In the genomic region with DNA sequence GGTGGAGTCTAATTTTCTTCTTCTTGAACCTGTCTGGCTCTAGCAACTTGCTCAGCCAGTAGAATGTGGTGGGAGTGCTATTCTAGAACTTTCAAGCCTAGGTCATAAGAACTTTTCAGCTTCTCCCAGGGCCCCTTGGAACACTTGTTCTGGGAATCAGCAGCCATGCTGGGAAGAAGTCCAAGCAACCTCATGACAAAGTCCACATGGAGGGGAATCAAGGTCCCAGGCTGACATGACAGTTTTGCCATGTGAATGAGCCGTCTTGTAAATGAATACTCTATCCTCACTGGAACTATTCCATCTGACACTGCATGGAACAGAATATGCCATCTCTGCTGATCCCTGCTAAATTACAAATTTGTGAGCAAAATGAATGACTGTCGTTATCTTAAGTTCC, we compare ENCODE assay signal across 22 cellular contexts.
"Had no signal": no experiment of that assay in that cellular context is flagged by ENCODE, and none has a peak within 500 bp of the region (broad histone marks: within the 10 kb centered on the region; RNA-seq: fewer than 3 reads in every experiment).

No MANE protein-coding gene starts in this region.

- FAIRE-seq: colon, endothelial cell of umbilical vein, islet of Langerhans, keratinocyte had no signal

- DNase-seq: dermis blood vessel endothelial cell; dorsolateral prefrontal cortex; effector CD4-positive, alpha-beta T cell; effector memory CD4-positive, alpha-beta T cell; foreskin fibroblast; foreskin melanocyte; gastrocnemius medialis; heart left ventricle; hippocampal formation; left cardiac atrium; left ventricle myocardium inferior; lower lobe of right lung; mesendoderm; mucosa of descending colon; naive B cell; naive thymus-derived CD8-positive, alpha-beta T cell had no signal

- H3K27me3 ChIP-seq: gastrocnemius medialis, heart left ventricle had no signal

- H3K36me3 ChIP-seq: esophagus muscularis mucosa, gastrocnemius medialis, heart left ventricle, left ventricle myocardium inferior, lower lobe of right lung had no signal

- H3K27ac ChIP-seq: coronary artery, dorsolateral prefrontal cortex, esophagus muscularis mucosa, gastrocnemius medialis, heart left ventricle, left ventricle myocardium inferior, lower lobe of right lung had no signal

- H3K9me3 ChIP-seq: esophagus muscularis mucosa, gastrocnemius medialis, heart left ventricle, left ventricle myocardium inferior, lower lobe of right lung, mucosa of descending colon had no signal

- H3K4me1 ChIP-seq: esophagus muscularis mucosa, gastrocnemius medialis, heart left ventricle, left ventricle myocardium inferior, lower lobe of right lung had no signal

- ATAC-seq: gastrocnemius medialis; heart left ventricle; left cardiac atrium; lower lobe of right lung; mucosa of descending colon; naive thymus-derived CD8-positive, alpha-beta T cell had no signal

- H3K4me3 ChIP-seq: coronary artery, dorsolateral prefrontal cortex, esophagus muscularis mucosa, gastrocnemius medialis, heart left ventricle, left ventricle myocardium inferior, lower lobe of right lung, mucosa of descending colon had no signal
